ENCODE assay signal across 1 cellular context in the genomic region with DNA sequence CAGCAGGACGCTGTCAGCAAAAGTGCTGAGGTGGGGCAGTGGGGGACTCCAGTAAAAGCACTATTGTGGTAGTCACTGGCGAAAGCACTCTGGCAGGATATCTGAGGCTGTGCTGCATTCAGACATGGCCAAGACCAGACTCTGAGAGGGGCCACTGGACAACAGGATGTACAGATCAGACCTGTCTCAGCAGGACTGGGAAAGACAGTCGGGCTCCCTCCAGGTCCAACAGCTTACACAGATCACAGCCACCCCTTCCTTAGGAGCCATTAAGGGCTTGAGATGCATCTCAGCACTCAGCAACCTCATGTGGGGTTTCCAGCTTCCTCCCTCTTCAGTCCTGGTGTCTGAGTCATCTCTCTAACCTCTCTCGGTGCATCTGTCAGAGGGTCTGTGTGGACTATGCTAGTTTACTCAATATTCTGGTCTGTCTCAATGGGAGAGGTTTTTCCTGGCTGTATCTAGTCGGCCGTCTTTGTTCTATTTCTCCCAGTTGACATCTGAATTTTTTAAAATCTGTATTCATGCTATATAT.
TF ChIP-seq lines count a peak whose summit lies in the region.

No MANE protein-coding gene starts in this region.

TF ChIP-seq in WTC11, 78 proteins besides CTCF, POLR2A, EP300 and RAD21 (continued from another document):
- TF ChIP-seq PRDM15 (CRISPR knock-in tag; IDR thresholded peaks at IDR 0.05) (no peak), NR1H2 (CRISPR knock-in tag; IDR thresholded peaks at IDR 0.05) (no peak), GRHL2 (CRISPR knock-in tag; IDR thresholded peaks at IDR 0.05; ENCODE audit: insufficient replicate concordance, severe bottlenecking) (no peak), SMAD4 (CRISPR knock-in tag; IDR thresholded peaks at IDR 0.05) (no peak), ZBTB21 (CRISPR knock-in tag; IDR thresholded peaks at IDR 0.05; ENCODE audit: borderline replicate concordance) (no peak), ZSCAN18 (CRISPR knock-in tag; IDR thresholded peaks at IDR 0.05) (no peak), FOXJ3 (CRISPR knock-in tag; IDR thresholded peaks at IDR 0.05; ENCODE audit: borderline replicate concordance) (no peak), ESRRA (CRISPR knock-in tag; IDR thresholded peaks at IDR 0.05; ENCODE audit: borderline replicate concordance) (no peak), NR3C1 (CRISPR knock-in tag; conservative IDR thresholded peaks at IDR 0.05; ENCODE audit: low read depth) (no peak)
- TF ChIP-seq, protein P1, sequence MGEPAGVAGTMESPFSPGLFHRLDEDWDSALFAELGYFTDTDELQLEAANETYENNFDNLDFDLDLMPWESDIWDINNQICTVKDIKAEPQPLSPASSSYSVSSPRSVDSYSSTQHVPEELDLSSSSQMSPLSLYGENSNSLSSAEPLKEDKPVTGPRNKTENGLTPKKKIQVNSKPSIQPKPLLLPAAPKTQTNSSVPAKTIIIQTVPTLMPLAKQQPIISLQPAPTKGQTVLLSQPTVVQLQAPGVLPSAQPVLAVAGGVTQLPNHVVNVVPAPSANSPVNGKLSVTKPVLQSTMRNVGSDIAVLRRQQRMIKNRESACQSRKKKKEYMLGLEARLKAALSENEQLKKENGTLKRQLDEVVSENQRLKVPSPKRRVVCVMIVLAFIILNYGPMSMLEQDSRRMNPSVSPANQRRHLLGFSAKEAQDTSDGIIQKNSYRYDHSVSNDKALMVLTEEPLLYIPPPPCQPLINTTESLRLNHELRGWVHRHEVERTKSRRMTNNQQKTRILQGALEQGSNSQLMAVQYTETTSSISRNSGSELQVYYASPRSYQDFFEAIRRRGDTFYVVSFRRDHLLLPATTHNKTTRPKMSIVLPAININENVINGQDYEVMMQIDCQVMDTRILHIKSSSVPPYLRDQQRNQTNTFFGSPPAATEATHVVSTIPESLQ (CRISPR knock-in tag; IDR thresholded peaks at IDR 0.05): no peak
- TF ChIP-seq, protein P2, sequence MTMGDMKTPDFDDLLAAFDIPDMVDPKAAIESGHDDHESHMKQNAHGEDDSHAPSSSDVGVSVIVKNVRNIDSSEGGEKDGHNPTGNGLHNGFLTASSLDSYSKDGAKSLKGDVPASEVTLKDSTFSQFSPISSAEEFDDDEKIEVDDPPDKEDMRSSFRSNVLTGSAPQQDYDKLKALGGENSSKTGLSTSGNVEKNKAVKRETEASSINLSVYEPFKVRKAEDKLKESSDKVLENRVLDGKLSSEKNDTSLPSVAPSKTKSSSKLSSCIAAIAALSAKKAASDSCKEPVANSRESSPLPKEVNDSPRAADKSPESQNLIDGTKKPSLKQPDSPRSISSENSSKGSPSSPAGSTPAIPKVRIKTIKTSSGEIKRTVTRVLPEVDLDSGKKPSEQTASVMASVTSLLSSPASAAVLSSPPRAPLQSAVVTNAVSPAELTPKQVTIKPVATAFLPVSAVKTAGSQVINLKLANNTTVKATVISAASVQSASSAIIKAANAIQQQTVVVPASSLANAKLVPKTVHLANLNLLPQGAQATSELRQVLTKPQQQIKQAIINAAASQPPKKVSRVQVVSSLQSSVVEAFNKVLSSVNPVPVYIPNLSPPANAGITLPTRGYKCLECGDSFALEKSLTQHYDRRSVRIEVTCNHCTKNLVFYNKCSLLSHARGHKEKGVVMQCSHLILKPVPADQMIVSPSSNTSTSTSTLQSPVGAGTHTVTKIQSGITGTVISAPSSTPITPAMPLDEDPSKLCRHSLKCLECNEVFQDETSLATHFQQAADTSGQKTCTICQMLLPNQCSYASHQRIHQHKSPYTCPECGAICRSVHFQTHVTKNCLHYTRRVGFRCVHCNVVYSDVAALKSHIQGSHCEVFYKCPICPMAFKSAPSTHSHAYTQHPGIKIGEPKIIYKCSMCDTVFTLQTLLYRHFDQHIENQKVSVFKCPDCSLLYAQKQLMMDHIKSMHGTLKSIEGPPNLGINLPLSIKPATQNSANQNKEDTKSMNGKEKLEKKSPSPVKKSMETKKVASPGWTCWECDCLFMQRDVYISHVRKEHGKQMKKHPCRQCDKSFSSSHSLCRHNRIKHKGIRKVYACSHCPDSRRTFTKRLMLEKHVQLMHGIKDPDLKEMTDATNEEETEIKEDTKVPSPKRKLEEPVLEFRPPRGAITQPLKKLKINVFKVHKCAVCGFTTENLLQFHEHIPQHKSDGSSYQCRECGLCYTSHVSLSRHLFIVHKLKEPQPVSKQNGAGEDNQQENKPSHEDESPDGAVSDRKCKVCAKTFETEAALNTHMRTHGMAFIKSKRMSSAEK (CRISPR knock-in tag; IDR thresholded peaks at IDR 0.05; ENCODE audit: borderline replicate concordance): no peak
